12 cellular contexts compared by ENCODE assay signal in the genomic region with DNA sequence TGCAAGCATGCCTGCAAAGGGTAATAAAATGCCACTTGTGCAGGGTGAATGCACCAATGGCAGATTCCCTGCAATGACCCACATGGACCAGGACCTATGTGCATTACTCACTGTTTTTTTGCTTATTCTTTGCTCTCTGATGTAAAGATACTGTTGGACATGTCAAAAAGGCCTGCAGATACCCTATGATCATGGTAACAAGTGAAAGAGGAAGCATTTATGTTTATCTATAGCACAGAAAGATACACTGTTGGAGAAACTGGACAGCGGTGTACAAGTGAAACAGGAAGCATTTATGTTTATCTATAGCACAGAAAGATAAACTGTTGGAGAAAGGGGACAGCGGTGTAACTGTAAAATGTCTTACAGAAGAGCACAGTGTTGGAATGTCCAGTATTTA.
DNase-seq lines count a peak whose midpoint lies in the region; ATAC-seq lines count a peak whose summit lies in the region.
"Had no signal": no experiment of that assay in that cellular context is flagged by ENCODE, and none has a peak within 500 bp of the region (broad histone marks: within the 10 kb centered on the region; RNA-seq: fewer than 3 reads in every experiment).

No MANE protein-coding gene starts in this region.

- ATAC-seq in GM18502 (IDR thresholded peaks at IDR 0.05; ENCODE audit: poor library complexity, unreplicated experiment) (peak; percentile 86), GM21367 (IDR thresholded peaks at IDR 0.05; ENCODE audit: unreplicated experiment) (peak; percentile 90), HG03066 (IDR thresholded peaks at IDR 0.05; ENCODE audit: low read depth, unreplicated experiment) (peak; percentile 88), HG03108 (IDR thresholded peaks at IDR 0.05; ENCODE audit: unreplicated experiment) (no peak)
- ATAC-seq: foreskin keratinocyte had no signal

- DNase-seq in NOMO-1 (lab: John Stamatoyannopoulos, UW; ENCODE audit: unreplicated experiment in 2 of 2) (peak; percentile 73 to 99), NCI-H1092 treated with DMSO at 0.1 percent for 48 hours (lab: John Stamatoyannopoulos, UW) (no peak), cortex of kidney (lab: John Stamatoyannopoulos, UW) (no peak), NCI-H1092 (lab: John Stamatoyannopoulos, UW) (no peak)
- DNase-seq: activated CD4-positive, alpha-beta T cell treated with anti-CD3 and anti-CD28 coated beads, Interleukin-2, amount 50 U/mL, for 48 hours; DMS79 treated with DMSO at 0.1 percent for 48 hours; foreskin keratinocyte; NCI-H1417 treated with DMSO at 0.1 percent for 48 hours had no signal

Comparison
In these comparisons a context has a peak if more than half of its experiments do, and no peak if none do; other contexts are left out.
1. DNase-seq: peak in NOMO-1 (2 of 2); none in NCI-H1092 treated with DMSO at 0.1 percent for 48 hours (single experiment), cortex of kidney (single experiment) and NCI-H1092 (single experiment).